8 cellular contexts compared by ENCODE assay signal in genomic region chr16:83899978-83900377, GRCh38. TPM values are rescaled to one million over a fixed set of nuclear protein-coding genes. Genes with fewer than 3 reads are reported as not detected.
DNase-seq lines count a peak whose midpoint lies in the region; ATAC-seq and TF ChIP-seq lines count a peak whose summit lies in the region.

No MANE protein-coding gene starts in this region.

- H3K27me3 ChIP-seq in H7 (ENCODE audit: control insufficient read depth, insufficient read depth, low read length) (peaks cover 12% of the 10 kb centered on the region; the same call in 1 of the 2 replicates), right cardiac atrium (ENCODE audit: control insufficient read depth, insufficient read depth) (no peaks in the 10 kb centered on the region), skeletal muscle tissue (ENCODE audit: control insufficient read depth in 3 of 3, insufficient read depth in 3 of 3, low read length in 3 of 3) (no peaks in the 10 kb centered on the region)

- peak overlapping the region; percentile 76 for H3K4me3 ChIP-seq in H7 (ENCODE audit: insufficient read depth, low read depth, low read length)
- peak overlapping the region; percentile 78 for H3K4me3 ChIP-seq in right cardiac atrium (ENCODE audit: low read length)
- peak overlapping the region; percentile 81 to 91 (median 91) for H3K4me3 ChIP-seq in skeletal muscle tissue (ENCODE audit: low read length in 3 of 3)

- WGBS in right cardiac atrium = 68% methylated on average over 3 of the region's 3 CpGs

- peaks cover 26% of the 10 kb centered on the region for H3K4me1 Mint-ChIP-seq in activated CD8-positive, alpha-beta T cell treated with anti-CD3 and anti-CD28 coated beads for 36 hours (ENCODE audit: low read depth)

- H3K4me3 Mint-ChIP-seq in activated CD8-positive, alpha-beta T cell treated with anti-CD3 and anti-CD28 coated beads for 36 hours = peak overlapping the region; percentile 90

- peak overlapping the region; percentile 88 to 94 (median 94) for H3K9ac ChIP-seq in skeletal muscle tissue (ENCODE audit: low read depth in 1 of 3, low read length in 3 of 3)

- H3K9me3 ChIP-seq in right cardiac atrium (ENCODE audit: control insufficient read depth, low read length) (no peaks in the 10 kb centered on the region), skeletal muscle tissue (ENCODE audit: control insufficient read depth in 3 of 3, low read length in 3 of 3) (no peaks in the 10 kb centered on the region)

- POLR2A ChIA-PET in activated CD8-positive, alpha-beta T cell treated with anti-CD3 and anti-CD28 coated beads for 36 hours (lab: Charles Lee) = interaction anchor here (0.8 kb wide), 1 partner anchor 201 kb away, joined by 3 read pairs; no protein-coding TSS in a partner anchor

- H3K4me1 ChIP-seq in right cardiac atrium (ENCODE audit: control insufficient read depth, insufficient read depth, low read length) = peaks cover 7% of the 10 kb centered on the region
- H3K4me1 ChIP-seq in skeletal muscle tissue (ENCODE audit: control insufficient read depth in 3 of 3, insufficient read depth in 3 of 3, low read length in 3 of 3) = peaks cover 39 to 56% (median 56%) of the 10 kb centered on the region in 3 donors

- CTCF ChIA-PET in activated CD8-positive, alpha-beta T cell treated with anti-CD3 and anti-CD28 coated beads for 36 hours (lab: Charles Lee) = interaction anchor here (1.2 to 3.0 kb wide), 2 partner anchors 11 to 73 kb away, joined by 3 to 9 read pairs; no protein-coding TSS in a partner anchor

- no peak for DNase-seq in H7
- DNase-seq in activated CD8-positive, alpha-beta T cell treated with anti-CD3 and anti-CD28 coated beads for 36 hours = no peak
- DNase-seq in right cardiac atrium = no peak
- no peak for DNase-seq in NCI-H1092 treated with DMSO at 0.1 percent for 48 hours (lab: John Stamatoyannopoulos, UW)

- H3K36me3 ChIP-seq in H7 (replicated peaks; ENCODE audit: control insufficient read depth, insufficient read depth, low read length) (0 out of 2 replicates have a peak, but pooled peaks cover 1% of the 10 kb centered on the region), skeletal muscle tissue (ENCODE audit: control insufficient read depth in 3 of 3, insufficient read depth in 3 of 3, low read length in 3 of 3) (peaks cover 0 to 2% (median 0%) of the 10 kb centered on the region in 3 donors)

- intact Hi-C loops in activated CD8-positive, alpha-beta T cell treated with anti-CD3 and anti-CD28 coated beads for 36 hours (cut with micrococcal nuclease) = no loop called here
- intact Hi-C loops in right cardiac atrium (cut with DNase I) = no loop called here

- no peak for TF ChIP-seq CTCF in activated CD8-positive, alpha-beta T cell treated with anti-CD3 and anti-CD28 coated beads for 36 hours (IDR thresholded peaks at IDR 0.05)

- peak overlapping the region; percentile 95 for H3K27ac ChIP-seq in right cardiac atrium (ENCODE audit: low read length)
- H3K27ac ChIP-seq in skeletal muscle tissue (ENCODE audit: low read depth, low read length) = peak overlapping the region; percentile 91

- peak overlapping the region; percentile 73 for H3K27ac Mint-ChIP-seq in activated CD8-positive, alpha-beta T cell treated with anti-CD3 and anti-CD28 coated beads for 36 hours

- no peaks in the 10 kb centered on the region for H3K9me3 Mint-ChIP-seq in activated CD8-positive, alpha-beta T cell treated with anti-CD3 and anti-CD28 coated beads for 36 hours

- peaks cover 1% of the 10 kb centered on the region for H3K36me3 Mint-ChIP-seq in activated CD8-positive, alpha-beta T cell treated with anti-CD3 and anti-CD28 coated beads for 36 hours (ENCODE audit: low read depth)

- H3K27me3 Mint-ChIP-seq in activated CD8-positive, alpha-beta T cell treated with anti-CD3 and anti-CD28 coated beads for 36 hours = peaks cover 6% of the 10 kb centered on the region

- ATAC-seq in activated CD8-positive, alpha-beta T cell treated with anti-CD3 and anti-CD28 coated beads for 36 hours = no peak
- ATAC-seq in right cardiac atrium (no peak), GM18858 (IDR thresholded peaks at IDR 0.05; ENCODE audit: unreplicated experiment) (no peak), GM18873 (IDR thresholded peaks at IDR 0.05; ENCODE audit: low FRiP score, unreplicated experiment) (no peak), HG03378 (IDR thresholded peaks at IDR 0.05; ENCODE audit: unreplicated experiment) (no peak)

RNA-seq across cellular contexts. Expression of gene MLYCD, which starts 1.1 kb away (rescaled TPM):
- total RNA-seq in H7 (2014; rRNA removed; shearing (Covaris generic)) = 2.2 and 2.3 TPM in 2 replicates
- total RNA-seq in activated CD8-positive, alpha-beta T cell treated with anti-CD3 and anti-CD28 coated beads for 36 hours = 1 to 10 TPM; 3.5 to 3.7 TPM
- 10 to 100 TPM; 24.1 to 34.5 (median 29.1) TPM for total RNA-seq in right cardiac atrium
- polyA plus RNA-seq in right cardiac atrium = 27.4 TPM
- total RNA-seq in skeletal muscle tissue = 3.1 TPM

RNA-seq across cellular contexts. Expression of gene OSGIN1, which starts 53.1 kb away (rescaled TPM):
- total RNA-seq in H7 (2014; rRNA removed; shearing (Covaris generic)) = 1.3 and 1.6 TPM in 2 replicates
- total RNA-seq in activated CD8-positive, alpha-beta T cell treated with anti-CD3 and anti-CD28 coated beads for 36 hours = under 1 TPM; 0.56 to 0.67 TPM
- 1 to 10 TPM; 2.4 to 6.8 (median 3.8) TPM for total RNA-seq in right cardiac atrium
- polyA plus RNA-seq in right cardiac atrium = 3.6 TPM
- total RNA-seq in skeletal muscle tissue = 0.52 TPM
